20 cellular contexts compared by ENCODE assay signal in the genomic region with DNA sequence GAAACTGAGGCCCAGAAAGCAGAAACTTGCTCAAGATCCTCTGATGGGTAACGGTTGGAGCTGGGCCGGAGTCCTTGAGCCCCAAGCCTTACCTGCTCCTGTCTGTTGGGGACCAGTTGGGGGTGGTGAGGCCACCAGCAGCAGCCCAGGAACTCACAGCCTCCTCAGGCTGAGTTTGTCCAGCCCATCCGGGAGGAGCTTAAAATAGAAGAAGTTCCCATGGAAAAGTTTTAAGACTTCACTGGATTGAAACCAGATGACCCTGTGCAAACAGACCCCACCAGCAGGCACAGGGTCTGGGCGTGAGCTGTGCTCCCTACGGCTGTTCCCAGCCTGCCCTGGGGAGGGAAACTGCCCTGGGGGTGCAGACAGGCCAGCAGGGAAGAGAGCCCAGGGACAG. TPM values are rescaled to one million over a fixed set of nuclear protein-coding genes. Genes with fewer than 3 reads are reported as not detected.
A peak's percentile ranks its signal among the peaks of the same experiment; 100 is the strongest.
DNase-seq lines count a peak whose midpoint lies in the region; ATAC-seq and TF ChIP-seq lines count a peak whose summit lies in the region.
"Had no signal": no experiment of that assay in that cellular context is flagged by ENCODE, and none has a peak within 500 bp of the region (broad histone marks: within the 10 kb centered on the region; RNA-seq: fewer than 3 reads in every experiment).

No MANE protein-coding gene starts in this region.

- no peak for TF ChIP-seq CTCF in nephron (IDR thresholded peaks at IDR 0.05; ENCODE audit: unreplicated experiment in 3 of 3)
- TF ChIP-seq CTCF in vagina (IDR thresholded peaks at IDR 0.05), result no peak
- TF ChIP-seq CTCF in foreskin keratinocyte (conservative IDR thresholded peaks at IDR 0.05), result no peak

- no peak overlapping the region for H3K4me3 ChIP-seq in right cardiac atrium (ENCODE audit: low read length)
- H3K4me3 ChIP-seq in vagina, result no peak overlapping the region
- H3K4me3 ChIP-seq: uterus had no signal

- no peaks in the 10 kb centered on the region for H3K9me3 Mint-ChIP-seq in central memory CD8-positive, alpha-beta T cell
- H3K9me3 Mint-ChIP-seq in nephron, result no peaks in the 10 kb centered on the region
- H3K9me3 Mint-ChIP-seq: CD4-positive, alpha-beta T cell had no signal

- intact Hi-C loops in right cardiac atrium (cut with DNase I) (no loop called here), Right ventricle myocardium inferior (cut with DNase I) (no loop called here), vagina (cut with DNase I) (no loop called here)

- peak in 2 of 3 donors; percentile 36 to 44 for DNase-seq in right cardiac atrium
- DNase-seq in Right ventricle myocardium inferior (ENCODE audit: missing footprints), result no peak
- no peak for DNase-seq in central memory CD8-positive, alpha-beta T cell (ENCODE audit: low spot score in 2 of 2)
- no peak for DNase-seq in vagina (ENCODE audit: extremely low spot score in 2 of 2)
- DNase-seq in activated CD4-positive, CD25-positive, alpha-beta regulatory T cell treated with anti-CD3 and anti-CD28 coated beads, Interleukin-2, amount 50 U/mL, for 72 hours, result no peak
- no peak for DNase-seq in substantia nigra (lab: John Stamatoyannopoulos, UW)
- DNase-seq in foreskin keratinocyte, result no peak
- DNase-seq: activated CD4-positive, alpha-beta T cell treated with anti-CD3 and anti-CD28 coated beads, Interleukin-2, amount 50 U/mL, for 1 hour; CD4-positive, alpha-beta T cell; central memory CD4-positive, alpha-beta T cell; DMS53; effector CD8-positive, alpha-beta T cell; left cardiac atrium; NCI-H1048; NCI-H2107; NCI-H526; PC-3; uterus had no signal

- H3K27me3 Mint-ChIP-seq in central memory CD8-positive, alpha-beta T cell, result no peaks in the 10 kb centered on the region
- H3K27me3 Mint-ChIP-seq in nephron (ENCODE audit: low read depth), result peaks cover 5% of the 10 kb centered on the region
- H3K27me3 Mint-ChIP-seq: CD4-positive, alpha-beta T cell had no signal

- H3K36me3 ChIP-seq in vagina, result no peaks in the 10 kb centered on the region
- H3K36me3 ChIP-seq: uterus had no signal

- H3K4me3 Mint-ChIP-seq in central memory CD8-positive, alpha-beta T cell, result no peak overlapping the region
- no peak overlapping the region for H3K4me3 Mint-ChIP-seq in nephron
- H3K4me3 Mint-ChIP-seq: CD4-positive, alpha-beta T cell had no signal

- WGBS in right cardiac atrium, result 75% methylated on average over 5 of the region's 5 CpGs

- peaks cover 3% of the 10 kb centered on the region for H3K36me3 Mint-ChIP-seq in central memory CD8-positive, alpha-beta T cell (ENCODE audit: insufficient read depth)
- H3K36me3 Mint-ChIP-seq in nephron (ENCODE audit: low read depth), result no peaks in the 10 kb centered on the region

- H3K9me3 ChIP-seq in right cardiac atrium (ENCODE audit: control insufficient read depth, low read length) (no peaks in the 10 kb centered on the region), vagina (no peaks in the 10 kb centered on the region)
- H3K9me3 ChIP-seq: uterus had no signal

- TF ChIP-seq POLR2A in vagina (IDR thresholded peaks at IDR 0.05), result no peak

- H3K27ac Mint-ChIP-seq in central memory CD8-positive, alpha-beta T cell (ENCODE audit: low read depth), result peak overlapping the region; percentile 19
- peak overlapping the region; percentile 3 to 81 (median 68) for H3K27ac Mint-ChIP-seq in nephron
- H3K27ac Mint-ChIP-seq: CD4-positive, alpha-beta T cell had no signal

- H3K27me3 ChIP-seq in right cardiac atrium (ENCODE audit: control insufficient read depth, insufficient read depth) (no peaks in the 10 kb centered on the region), vagina (no peaks in the 10 kb centered on the region), foreskin keratinocyte (no peaks in the 10 kb centered on the region)
- H3K27me3 ChIP-seq: uterus had no signal

- peaks cover 26% of the 10 kb centered on the region for H3K4me1 Mint-ChIP-seq in central memory CD8-positive, alpha-beta T cell
- peaks cover 43% of the 10 kb centered on the region for H3K4me1 Mint-ChIP-seq in nephron

- H3K4me1 ChIP-seq in right cardiac atrium (ENCODE audit: control insufficient read depth, insufficient read depth, low read length), result peaks cover 15% of the 10 kb centered on the region
- H3K4me1 ChIP-seq in vagina, result peaks cover 52% of the 10 kb centered on the region
- no peaks in the 10 kb centered on the region for H3K4me1 ChIP-seq in foreskin keratinocyte

- ATAC-seq in right cardiac atrium (no peak), Right ventricle myocardium inferior (no peak), foreskin keratinocyte (no peak)
- no peak for ATAC-seq in central memory CD8-positive, alpha-beta T cell (replicated peaks; ENCODE audit: extremely low read depth, poor library complexity, severe bottlenecking)
- ATAC-seq: left cardiac atrium, PC-3 had no signal

- H3K27ac ChIP-seq in right cardiac atrium (ENCODE audit: low read length), result no peak overlapping the region
- H3K27ac ChIP-seq in vagina, result peak overlapping the region; percentile 70
- no peak overlapping the region for H3K27ac ChIP-seq in substantia nigra (ENCODE audit: low read depth, low read length, poor library complexity, severe bottlenecking)
- no peak overlapping the region for H3K27ac ChIP-seq in foreskin keratinocyte
- H3K27ac ChIP-seq: KMS-11 had no signal

RNA-seq across cellular contexts. Expression of gene FOSL2, which starts 40.6 kb away (rescaled TPM):
- 100 to 1,000 TPM in 1 of 4 donors, 10 to 100 TPM in 3; 38.9 to 128 (median 56.6) TPM for total RNA-seq in right cardiac atrium
- 46.4 TPM for polyA plus RNA-seq in right cardiac atrium
- total RNA-seq in Right ventricle myocardium inferior, result 48.5 TPM
- total RNA-seq in vagina, result 213 TPM
- total RNA-seq in foreskin keratinocyte, result 35.6 and 38.5 TPM in 2 replicates
- 13.6 and 16.9 TPM in 2 replicates for polyA plus RNA-seq in foreskin keratinocyte

Comparison
In these comparisons a context has a peak if more than half of its experiments do, and no peak if none do; other contexts are left out.
1. DNase-seq: peak in right cardiac atrium (2 of 3); none in Right ventricle myocardium inferior (single experiment), central memory CD8-positive, alpha-beta T cell (0 of 2), vagina (0 of 2), activated CD4-positive, CD25-positive, alpha-beta regulatory T cell treated with anti-CD3 and anti-CD28 coated beads, Interleukin-2, amount 50 U/mL, for 72 hours (single experiment), substantia nigra (0 of 49) and foreskin keratinocyte (0 of 2).